ENCODE assay signal across 1 cellular context in the genomic region with DNA sequence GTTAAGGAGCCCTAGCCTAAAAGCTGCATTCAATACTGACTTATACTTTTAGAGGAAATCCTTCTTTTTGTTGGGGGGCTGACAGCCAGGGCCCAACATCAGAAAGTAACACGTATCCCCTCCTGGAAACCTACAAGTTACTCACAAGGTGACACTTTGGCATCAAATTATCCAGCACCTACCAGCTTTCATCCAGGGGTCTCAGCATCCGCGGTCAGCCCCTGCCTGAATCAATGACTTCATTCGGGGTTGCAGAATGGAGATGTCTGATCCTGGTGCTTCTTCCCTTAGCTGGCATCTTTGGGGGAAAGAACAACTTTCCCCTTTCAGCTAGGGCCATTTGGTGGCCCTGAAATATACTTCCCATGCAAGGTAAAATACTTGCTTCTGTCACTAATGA.
TF ChIP-seq lines count a peak whose summit lies in the region.

No MANE protein-coding gene starts in this region.

TF ChIP-seq in WTC11, 78 proteins besides CTCF, POLR2A, EP300 and RAD21 (continued from another document):
- TF ChIP-seq, protein P1, sequence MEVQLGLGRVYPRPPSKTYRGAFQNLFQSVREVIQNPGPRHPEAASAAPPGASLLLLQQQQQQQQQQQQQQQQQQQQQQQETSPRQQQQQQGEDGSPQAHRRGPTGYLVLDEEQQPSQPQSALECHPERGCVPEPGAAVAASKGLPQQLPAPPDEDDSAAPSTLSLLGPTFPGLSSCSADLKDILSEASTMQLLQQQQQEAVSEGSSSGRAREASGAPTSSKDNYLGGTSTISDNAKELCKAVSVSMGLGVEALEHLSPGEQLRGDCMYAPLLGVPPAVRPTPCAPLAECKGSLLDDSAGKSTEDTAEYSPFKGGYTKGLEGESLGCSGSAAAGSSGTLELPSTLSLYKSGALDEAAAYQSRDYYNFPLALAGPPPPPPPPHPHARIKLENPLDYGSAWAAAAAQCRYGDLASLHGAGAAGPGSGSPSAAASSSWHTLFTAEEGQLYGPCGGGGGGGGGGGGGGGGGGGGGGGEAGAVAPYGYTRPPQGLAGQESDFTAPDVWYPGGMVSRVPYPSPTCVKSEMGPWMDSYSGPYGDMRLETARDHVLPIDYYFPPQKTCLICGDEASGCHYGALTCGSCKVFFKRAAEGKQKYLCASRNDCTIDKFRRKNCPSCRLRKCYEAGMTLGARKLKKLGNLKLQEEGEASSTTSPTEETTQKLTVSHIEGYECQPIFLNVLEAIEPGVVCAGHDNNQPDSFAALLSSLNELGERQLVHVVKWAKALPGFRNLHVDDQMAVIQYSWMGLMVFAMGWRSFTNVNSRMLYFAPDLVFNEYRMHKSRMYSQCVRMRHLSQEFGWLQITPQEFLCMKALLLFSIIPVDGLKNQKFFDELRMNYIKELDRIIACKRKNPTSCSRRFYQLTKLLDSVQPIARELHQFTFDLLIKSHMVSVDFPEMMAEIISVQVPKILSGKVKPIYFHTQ (CRISPR knock-in tag; IDR thresholded peaks at IDR 0.05): no peak
- TF ChIP-seq ZNF416 (CRISPR knock-in tag; IDR thresholded peaks at IDR 0.05): no peak
TF ChIP-seq in WTC11: peak in this region for 0.
